ENCODE assay signal across 8 cellular contexts in the genomic region with DNA sequence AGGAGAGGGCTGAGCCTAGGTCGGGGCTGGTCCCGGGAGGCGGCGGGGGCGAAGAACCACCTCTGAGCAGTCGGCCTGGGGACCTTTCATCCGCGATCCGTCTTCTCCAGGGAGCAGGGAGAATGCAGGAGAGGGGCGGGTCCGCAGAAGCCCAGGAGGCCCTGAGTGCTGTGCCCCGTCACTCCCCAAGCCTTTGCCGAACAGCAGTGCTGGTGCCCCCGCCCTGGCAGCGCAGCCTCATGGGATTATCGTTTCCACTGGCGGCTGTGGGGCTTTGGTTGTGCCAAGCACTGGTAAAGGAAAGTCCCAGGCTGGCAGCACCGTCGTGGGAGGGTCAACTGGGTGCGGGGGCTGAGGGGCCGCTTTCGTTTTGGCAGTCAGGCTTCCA. TPM values are rescaled to one million over a fixed set of nuclear protein-coding genes. Genes with fewer than 3 reads are reported as not detected.
DNase-seq lines count a peak whose midpoint lies in the region; FAIRE-seq and TF ChIP-seq lines count a peak whose summit lies in the region.
"Had no signal": no experiment of that assay in that cellular context is flagged by ENCODE, and none has a peak within 500 bp of the region (broad histone marks: within the 10 kb centered on the region; RNA-seq: fewer than 3 reads in every experiment).

No MANE protein-coding gene starts in this region.

- peak overlapping the region; percentile 92 for H3K9ac ChIP-seq in GM23248

- in situ Hi-C loops in GM23248 (cut with MboI) = no loop called here

- peak overlapping the region; percentile 89 for H3K4me3 ChIP-seq in GM23248
- peak overlapping the region; percentile 82 to 100 (median 95) for H3K4me3 ChIP-seq in Peyer's patch
- peak overlapping the region; percentile 73 for H3K4me3 ChIP-seq in epithelial cell of esophagus (ENCODE audit: low read length)
- H3K4me3 ChIP-seq in neutrophil (ENCODE audit: low read depth in 1 of 2, low read length in 1 of 2) = peak overlapping the region; percentile 88 to 99

- no peaks in the 10 kb centered on the region; the same call in 1 of the 2 replicates for H3K36me3 ChIP-seq in GM23248 (ENCODE audit: low read depth)
- H3K36me3 ChIP-seq in Peyer's patch = peaks cover 0 to 36% (median 0%) of the 10 kb centered on the region in 3 donors
- peaks cover 32% of the 10 kb centered on the region for H3K36me3 ChIP-seq in neutrophil

- no peaks in the 10 kb centered on the region for H4K20me1 ChIP-seq in GM23248 (ENCODE audit: insufficient read depth)

- no peak for FAIRE-seq in frontal cortex (lab: Jason Lieb, UNC)

- H3F3A ChIP-seq in GM23248 (ENCODE audit: insufficient read depth) = no peaks in the 10 kb centered on the region

- 1 to 2% methylated on average over 21 to 22 of the region's 22 CpGs for WGBS in GM23248 (ENCODE audit: low coverage in 1 of 2, low lambda C conversion rate in 2 of 2, missing lambda C conversion rate in 2 of 2), 2 experiments

- peak; percentile 78 for DNase-seq in GM23248
- peak in 1 of 3 donors; percentile 48 for DNase-seq in Peyer's patch
- peak; percentile 59 for DNase-seq in epithelial cell of esophagus (ENCODE audit: low read depth)
- no peak for DNase-seq in SK-N-DZ (ENCODE audit: low spot score)
- no peak for DNase-seq in frontal cortex (ENCODE audit: low spot score in 2 of 2)
- DNase-seq in NCI-H748 treated with DMSO at 0.1 percent for 48 hours (lab: John Stamatoyannopoulos, UW) = no peak

- TF ChIP-seq CTCF in Peyer's patch (IDR thresholded peaks at IDR 0.05) = no peak
- TF ChIP-seq CTCF in epithelial cell of esophagus (IDR thresholded peaks at IDR 0.05; ENCODE audit: insufficient read depth, low read depth, low read length, missing control alignments) = no peak
- no peak for TF ChIP-seq CTCF in neutrophil (IDR thresholded peaks at IDR 0.05)

- H3K27ac ChIP-seq in GM23248 (peak overlapping the region; percentile 88), Peyer's patch (peak overlapping the region in 2 of 4 donors; percentile 90 to 93), neutrophil (peak overlapping the region; percentile 96)

- H3K27me3 ChIP-seq in GM23248 (replicated peaks; ENCODE audit: insufficient read depth) (no peaks in the 10 kb centered on the region), Peyer's patch (no peaks in the 10 kb centered on the region), neutrophil (no peaks in the 10 kb centered on the region)

- peaks cover 30% of the 10 kb centered on the region for H3K79me2 ChIP-seq in GM23248 (ENCODE audit: insufficient read depth)

- peak overlapping the region; percentile 64 for H3K4me2 ChIP-seq in GM23248 (ENCODE audit: unreplicated experiment)

- H2AFZ ChIP-seq in GM23248 = peak overlapping the region; percentile 81

- H3K4me1 ChIP-seq in GM23248 (ENCODE audit: insufficient read depth) = 0 out of 2 replicates have a peak, but pooled peaks cover 6% of the 10 kb centered on the region
- H3K4me1 ChIP-seq in Peyer's patch = peaks cover 3 to 25% (median 15%) of the 10 kb centered on the region in 4 donors
- peaks cover 19 to 22% of the 10 kb centered on the region in 2 experiments for H3K4me1 ChIP-seq in neutrophil (ENCODE audit: control insufficient read depth in 1 of 2, insufficient read depth in 1 of 2, low read depth in 1 of 2, low read length in 1 of 2)

- H3K9me3 ChIP-seq in GM23248 (ENCODE audit: low read depth) (no peaks in the 10 kb centered on the region), Peyer's patch (no peaks in the 10 kb centered on the region), neutrophil (no peaks in the 10 kb centered on the region)

- no peaks in the 10 kb centered on the region for H3K9me2 ChIP-seq in GM23248 (ENCODE audit: insufficient read depth)

- TF ChIP-seq POLR2A in Peyer's patch (IDR thresholded peaks at IDR 0.05) = no peak

RNA-seq across cellular contexts. Expression of gene TBL3, which starts 0.6 kb away (rescaled TPM):
- total RNA-seq in GM23248 (2014; rRNA removed; shearing (Covaris generic)) = 43.7 and 68.5 TPM in 2 replicates
- polyA plus RNA-seq in GM23248 (2016; fragmentation: Nextera tagmentation; extraction: Ambion mirVana) = 46.8 and 52.0 TPM in 2 replicates
- 10 to 100 TPM; 19.8 to 50.8 (median 39.1) TPM for total RNA-seq in Peyer's patch
- polyA plus RNA-seq in SK-N-DZ (2014; cell fraction: cytosol; rRNA removed) = 88.7 and 137 TPM in 2 replicates
- polyA plus RNA-seq in SK-N-DZ (2014; cell fraction: nucleus; rRNA removed) = 187 and 198 TPM in 2 replicates
- 11.0 TPM for total RNA-seq in frontal cortex

RNA-seq across cellular contexts. Expression of gene RNF151, which starts 5.8 kb away (rescaled TPM):
- total RNA-seq in GM23248 (2014; rRNA removed; shearing (Covaris generic)) = not detected in 2 replicates
- 0.25 TPM in 1 of 2 replicates, not detected in the other for polyA plus RNA-seq in GM23248 (2016; fragmentation: Nextera tagmentation; extraction: Ambion mirVana)
- total RNA-seq in Peyer's patch (not detected), frontal cortex (not detected)
- not detected in 2 replicates for polyA plus RNA-seq in SK-N-DZ (2014; cell fraction: cytosol; rRNA removed)
- not detected in 2 replicates for polyA plus RNA-seq in SK-N-DZ (2014; cell fraction: nucleus; rRNA removed)
- total RNA-seq: subcutaneous adipose tissue had no signal

RNA-seq across cellular contexts. Expression of gene RPS2, which starts 7.9 kb away (rescaled TPM):
- 1,339 and 1,536 TPM in 2 replicates for total RNA-seq in GM23248 (2014; rRNA removed; shearing (Covaris generic))
- polyA plus RNA-seq in GM23248 (2016; fragmentation: Nextera tagmentation; extraction: Ambion mirVana) = 1,060 and 1,077 TPM in 2 replicates
- total RNA-seq in Peyer's patch (1,000 to 10,000 TPM in 3 of 4 donors, 100 to 1,000 TPM in 1; 736 to 1,881 (median 1,543) TPM), frontal cortex (1,930 TPM)
- polyA plus RNA-seq in SK-N-DZ (2014; cell fraction: cytosol; rRNA removed) = 3,207 and 4,472 TPM in 2 replicates
- 3,109 and 3,119 TPM in 2 replicates for polyA plus RNA-seq in SK-N-DZ (2014; cell fraction: nucleus; rRNA removed)

RNA-seq across cellular contexts. Expression of gene NOXO1, which starts 8.8 kb away (rescaled TPM):
- total RNA-seq in GM23248 (2014; rRNA removed; shearing (Covaris generic)) = not detected in 2 replicates
- polyA plus RNA-seq in GM23248 (2016; fragmentation: Nextera tagmentation; extraction: Ambion mirVana) = 0.23 TPM in 1 of 2 replicates, not detected in the other
- total RNA-seq in Peyer's patch (10 to 100 TPM in 3 of 4 donors, 1 to 10 TPM in 1; 8.6 to 23.1 (median 11.3) TPM), frontal cortex (1.2 TPM)
- polyA plus RNA-seq in SK-N-DZ (2014; cell fraction: cytosol; rRNA removed) = 1.3 TPM in 1 of 2 replicates, not detected in the other
- 2.5 TPM in 1 of 2 replicates, not detected in the other for polyA plus RNA-seq in SK-N-DZ (2014; cell fraction: nucleus; rRNA removed)
- total RNA-seq: subcutaneous adipose tissue had no signal

RNA-seq across cellular contexts. Expression of gene GFER, which starts 11.5 kb away (rescaled TPM):
- 16.4 and 26.4 TPM in 2 replicates for total RNA-seq in GM23248 (2014; rRNA removed; shearing (Covaris generic))
- 31.0 and 31.6 TPM in 2 replicates for polyA plus RNA-seq in GM23248 (2016; fragmentation: Nextera tagmentation; extraction: Ambion mirVana)
- total RNA-seq in Peyer's patch = 100 to 1,000 TPM in 1 of 4 donors, 10 to 100 TPM in 3; 31.4 to 102 (median 83.1) TPM
- polyA plus RNA-seq in SK-N-DZ (2014; cell fraction: cytosol; rRNA removed) = 49.5 and 50.6 TPM in 2 replicates
- polyA plus RNA-seq in SK-N-DZ (2014; cell fraction: nucleus; rRNA removed) = 69.2 and 77.4 TPM in 2 replicates
- total RNA-seq in frontal cortex = 12.6 TPM

Comparison
In these comparisons a context has a peak if more than half of its experiments do, and no peak if none do; other contexts are left out.
1. DNase-seq: peak in GM23248 (single experiment) and epithelial cell of esophagus (single experiment); none in SK-N-DZ (single experiment), frontal cortex (0 of 2) and NCI-H748 treated with DMSO at 0.1 percent for 48 hours (single experiment).
2. Peak in every context shown above with its lines, with median percentiles within 50 percentile points of each other: H3K4me3 ChIP-seq.